In genomic region chr1:109213824-109214693, GRCh38 we compare ENCODE assay signal across 1 cellular context.
TF ChIP-seq lines count a peak whose summit lies in the region.

Gene SARS1 (plus strand): TSS chr1:109213918. CDS start chr1:109213993, 75 bp downstream.

TF ChIP-seq in HEK293, 187 proteins besides CTCF, POLR2A, EP300 and RAD21 (continued from another document and continues in another):
- TF ChIP-seq, protein P1, sequence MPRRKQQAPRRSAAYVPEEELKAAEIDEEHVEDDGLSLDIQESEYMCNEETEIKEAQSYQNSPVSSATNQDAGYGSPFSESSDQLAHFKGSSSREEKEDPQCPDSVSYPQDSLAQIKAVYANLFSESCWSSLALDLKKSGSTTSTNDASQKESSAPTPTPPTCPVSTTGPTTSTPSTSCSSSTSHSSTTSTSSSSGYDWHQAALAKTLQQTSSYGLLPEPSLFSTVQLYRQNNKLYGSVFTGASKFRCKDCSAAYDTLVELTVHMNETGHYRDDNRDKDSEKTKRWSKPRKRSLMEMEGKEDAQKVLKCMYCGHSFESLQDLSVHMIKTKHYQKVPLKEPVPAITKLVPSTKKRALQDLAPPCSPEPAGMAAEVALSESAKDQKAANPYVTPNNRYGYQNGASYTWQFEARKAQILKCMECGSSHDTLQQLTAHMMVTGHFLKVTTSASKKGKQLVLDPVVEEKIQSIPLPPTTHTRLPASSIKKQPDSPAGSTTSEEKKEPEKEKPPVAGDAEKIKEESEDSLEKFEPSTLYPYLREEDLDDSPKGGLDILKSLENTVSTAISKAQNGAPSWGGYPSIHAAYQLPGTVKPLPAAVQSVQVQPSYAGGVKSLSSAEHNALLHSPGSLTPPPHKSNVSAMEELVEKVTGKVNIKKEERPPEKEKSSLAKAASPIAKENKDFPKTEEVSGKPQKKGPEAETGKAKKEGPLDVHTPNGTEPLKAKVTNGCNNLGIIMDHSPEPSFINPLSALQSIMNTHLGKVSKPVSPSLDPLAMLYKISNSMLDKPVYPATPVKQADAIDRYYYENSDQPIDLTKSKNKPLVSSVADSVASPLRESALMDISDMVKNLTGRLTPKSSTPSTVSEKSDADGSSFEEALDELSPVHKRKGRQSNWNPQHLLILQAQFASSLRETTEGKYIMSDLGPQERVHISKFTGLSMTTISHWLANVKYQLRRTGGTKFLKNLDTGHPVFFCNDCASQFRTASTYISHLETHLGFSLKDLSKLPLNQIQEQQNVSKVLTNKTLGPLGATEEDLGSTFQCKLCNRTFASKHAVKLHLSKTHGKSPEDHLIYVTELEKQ (tag by site-specific recombination; IDR thresholded peaks at IDR 0.05; ENCODE audit: borderline replicate concordance): no peak
- no peak for TF ChIP-seq ZNF521 (tag by site-specific recombination; IDR thresholded peaks at IDR 0.05)
- TF ChIP-seq YY1 (tag by site-specific recombination; IDR thresholded peaks at IDR 0.05): 0 out of 2 replicates have a peak, but pooled peaks have one; percentile 12
- TF ChIP-seq BCL6B (tag by site-specific recombination; IDR thresholded peaks at IDR 0.05): no peak
- TF ChIP-seq ZNF561 (tag by site-specific recombination; IDR thresholded peaks at IDR 0.05; ENCODE audit: borderline replicate concordance): peak; percentile 34; the same call in 1 of the 2 replicates
- TF ChIP-seq ZNF18 (tag by site-specific recombination; IDR thresholded peaks at IDR 0.05): no peak
- no peak for TF ChIP-seq ZNF404 (tag by site-specific recombination; IDR thresholded peaks at IDR 0.05)
- no peak for TF ChIP-seq SETDB1 (IDR thresholded peaks at IDR 0.05; ENCODE audit: insufficient read length, low read length)
- no peak for TF ChIP-seq ZNF114 (tag by site-specific recombination; IDR thresholded peaks at IDR 0.05)
- TF ChIP-seq, protein P2, sequence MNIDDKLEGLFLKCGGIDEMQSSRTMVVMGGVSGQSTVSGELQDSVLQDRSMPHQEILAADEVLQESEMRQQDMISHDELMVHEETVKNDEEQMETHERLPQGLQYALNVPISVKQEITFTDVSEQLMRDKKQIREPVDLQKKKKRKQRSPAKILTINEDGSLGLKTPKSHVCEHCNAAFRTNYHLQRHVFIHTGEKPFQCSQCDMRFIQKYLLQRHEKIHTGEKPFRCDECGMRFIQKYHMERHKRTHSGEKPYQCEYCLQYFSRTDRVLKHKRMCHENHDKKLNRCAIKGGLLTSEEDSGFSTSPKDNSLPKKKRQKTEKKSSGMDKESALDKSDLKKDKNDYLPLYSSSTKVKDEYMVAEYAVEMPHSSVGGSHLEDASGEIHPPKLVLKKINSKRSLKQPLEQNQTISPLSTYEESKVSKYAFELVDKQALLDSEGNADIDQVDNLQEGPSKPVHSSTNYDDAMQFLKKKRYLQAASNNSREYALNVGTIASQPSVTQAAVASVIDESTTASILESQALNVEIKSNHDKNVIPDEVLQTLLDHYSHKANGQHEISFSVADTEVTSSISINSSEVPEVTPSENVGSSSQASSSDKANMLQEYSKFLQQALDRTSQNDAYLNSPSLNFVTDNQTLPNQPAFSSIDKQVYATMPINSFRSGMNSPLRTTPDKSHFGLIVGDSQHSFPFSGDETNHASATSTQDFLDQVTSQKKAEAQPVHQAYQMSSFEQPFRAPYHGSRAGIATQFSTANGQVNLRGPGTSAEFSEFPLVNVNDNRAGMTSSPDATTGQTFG (tag by site-specific recombination; IDR thresholded peaks at IDR 0.05; ENCODE audit: borderline replicate concordance): no peak
- no peak for TF ChIP-seq ZNF302 (tag by site-specific recombination; IDR thresholded peaks at IDR 0.05; ENCODE audit: low read depth)
- TF ChIP-seq, protein P3, sequence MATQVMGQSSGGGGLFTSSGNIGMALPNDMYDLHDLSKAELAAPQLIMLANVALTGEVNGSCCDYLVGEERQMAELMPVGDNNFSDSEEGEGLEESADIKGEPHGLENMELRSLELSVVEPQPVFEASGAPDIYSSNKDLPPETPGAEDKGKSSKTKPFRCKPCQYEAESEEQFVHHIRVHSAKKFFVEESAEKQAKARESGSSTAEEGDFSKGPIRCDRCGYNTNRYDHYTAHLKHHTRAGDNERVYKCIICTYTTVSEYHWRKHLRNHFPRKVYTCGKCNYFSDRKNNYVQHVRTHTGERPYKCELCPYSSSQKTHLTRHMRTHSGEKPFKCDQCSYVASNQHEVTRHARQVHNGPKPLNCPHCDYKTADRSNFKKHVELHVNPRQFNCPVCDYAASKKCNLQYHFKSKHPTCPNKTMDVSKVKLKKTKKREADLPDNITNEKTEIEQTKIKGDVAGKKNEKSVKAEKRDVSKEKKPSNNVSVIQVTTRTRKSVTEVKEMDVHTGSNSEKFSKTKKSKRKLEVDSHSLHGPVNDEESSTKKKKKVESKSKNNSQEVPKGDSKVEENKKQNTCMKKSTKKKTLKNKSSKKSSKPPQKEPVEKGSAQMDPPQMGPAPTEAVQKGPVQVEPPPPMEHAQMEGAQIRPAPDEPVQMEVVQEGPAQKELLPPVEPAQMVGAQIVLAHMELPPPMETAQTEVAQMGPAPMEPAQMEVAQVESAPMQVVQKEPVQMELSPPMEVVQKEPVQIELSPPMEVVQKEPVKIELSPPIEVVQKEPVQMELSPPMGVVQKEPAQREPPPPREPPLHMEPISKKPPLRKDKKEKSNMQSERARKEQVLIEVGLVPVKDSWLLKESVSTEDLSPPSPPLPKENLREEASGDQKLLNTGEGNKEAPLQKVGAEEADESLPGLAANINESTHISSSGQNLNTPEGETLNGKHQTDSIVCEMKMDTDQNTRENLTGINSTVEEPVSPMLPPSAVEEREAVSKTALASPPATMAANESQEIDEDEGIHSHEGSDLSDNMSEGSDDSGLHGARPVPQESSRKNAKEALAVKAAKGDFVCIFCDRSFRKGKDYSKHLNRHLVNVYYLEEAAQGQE (tag by site-specific recombination; IDR thresholded peaks at IDR 0.05): no peak
- no peak for TF ChIP-seq ZNF791 (tag by site-specific recombination; IDR thresholded peaks at IDR 0.05)
- no peak for TF ChIP-seq ZNF529 (tag by site-specific recombination; IDR thresholded peaks at IDR 0.05; ENCODE audit: insufficient replicate concordance)
- TF ChIP-seq KLF1 (tag by site-specific recombination; IDR thresholded peaks at IDR 0.05): peak; percentile 99
- no peak for TF ChIP-seq ZNF311 (tag by site-specific recombination; IDR thresholded peaks at IDR 0.05; ENCODE audit: borderline replicate concordance)
- no peak for TF ChIP-seq ZNF544 (tag by site-specific recombination; IDR thresholded peaks at IDR 0.05)
- no peak for TF ChIP-seq ZNF280C (tag by site-specific recombination; IDR thresholded peaks at IDR 0.05)
- no peak for TF ChIP-seq ZNF138 (tag by site-specific recombination; IDR thresholded peaks at IDR 0.05; ENCODE audit: borderline replicate concordance)
- no peak for TF ChIP-seq ZNF48 (tag by site-specific recombination; IDR thresholded peaks at IDR 0.05)
- peak; percentile 45 for TF ChIP-seq PATZ1 (tag by site-specific recombination; IDR thresholded peaks at IDR 0.05)
- no peak for TF ChIP-seq ZNF677 (tag by site-specific recombination; IDR thresholded peaks at IDR 0.05)
- no peak for TF ChIP-seq ZNF639 (tag by site-specific recombination; IDR thresholded peaks at IDR 0.05)
- no peak for TF ChIP-seq ZNF26 (tag by site-specific recombination; IDR thresholded peaks at IDR 0.05)
- no peak for TF ChIP-seq ZBTB10 (tag by site-specific recombination; IDR thresholded peaks at IDR 0.05)
- peak; percentile 69 for TF ChIP-seq IKZF3 (tag by site-specific recombination; IDR thresholded peaks at IDR 0.05)
- TF ChIP-seq SP2 (tag by site-specific recombination; IDR thresholded peaks at IDR 0.05): peak; percentile 81
- TF ChIP-seq, protein P4, sequence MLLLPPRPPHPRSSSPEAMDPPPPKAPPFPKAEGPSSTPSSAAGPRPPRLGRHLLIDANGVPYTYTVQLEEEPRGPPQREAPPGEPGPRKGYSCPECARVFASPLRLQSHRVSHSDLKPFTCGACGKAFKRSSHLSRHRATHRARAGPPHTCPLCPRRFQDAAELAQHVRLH (tag by site-specific recombination; IDR thresholded peaks at IDR 0.05): peak; percentile 84
- no peak for TF ChIP-seq ZNF174 (tag by site-specific recombination; IDR thresholded peaks at IDR 0.05)
- no peak for TF ChIP-seq ZNF571 (tag by site-specific recombination; IDR thresholded peaks at IDR 0.05)
